1 cellular context compared by ENCODE assay signal in genomic region chr10:131896403-131896802, GRCh38.
TF ChIP-seq lines count a peak whose summit lies in the region.

No MANE protein-coding gene starts in this region.

TF ChIP-seq in H1, 55 proteins besides CTCF, POLR2A, EP300 and RAD21:
- TF ChIP-seq RFX5 (IDR thresholded peaks at IDR 0.05; ENCODE audit: borderline replicate concordance, low read depth, low read length) (no peak), USF2 (IDR thresholded peaks at IDR 0.05; ENCODE audit: low read length) (no peak), E2F6 (IDR thresholded peaks at IDR 0.05) (no peak), CBX8 (IDR thresholded peaks at IDR 0.05; ENCODE audit: borderline replicate concordance, low read depth, low read length) (no peak), TAF1 (IDR thresholded peaks at IDR 0.05; ENCODE audit: low read depth, low read length) (no peak), TEAD4 (IDR thresholded peaks at IDR 0.05; ENCODE audit: low read depth, low read length) (no peak)
